In genomic region chr17:50868594-50868993, GRCh38 we compare ENCODE assay signal across 10 cellular contexts. TPM values are rescaled to one million over a fixed set of nuclear protein-coding genes. Genes with fewer than 3 reads are reported as not detected.
DNase-seq lines count a peak whose midpoint lies in the region; ATAC-seq and TF ChIP-seq lines count a peak whose summit lies in the region.
"Had no signal": no experiment of that assay in that cellular context is flagged by ENCODE, and none has a peak within 500 bp of the region (broad histone marks: within the 10 kb centered on the region; RNA-seq: fewer than 3 reads in every experiment).

No MANE protein-coding gene starts in this region.

- H3K4me2 ChIP-seq in PC-3 (ENCODE audit: low read length) (peak overlapping the region; percentile 93), neural progenitor cell (peak overlapping the region; percentile 79)

- no peaks in the 10 kb centered on the region for H3K9me3 ChIP-seq in CD8-positive, alpha-beta memory T cell (ENCODE audit: low read length)
- H3K9me3 ChIP-seq in PC-3 (ENCODE audit: low read length) = no peaks in the 10 kb centered on the region
- no peaks in the 10 kb centered on the region for H3K9me3 ChIP-seq in endocrine pancreas (ENCODE audit: control insufficient read depth, low read length)
- H3K9me3 ChIP-seq in neural progenitor cell (ENCODE audit: low read depth) = no peaks in the 10 kb centered on the region

- H3K79me2 ChIP-seq in PC-3 (ENCODE audit: low read length) = peaks cover 28% of the 10 kb centered on the region
- H3K79me2 ChIP-seq in neural progenitor cell (ENCODE audit: low read depth) = peaks cover 40% of the 10 kb centered on the region

- intact Hi-C loops in PC-3 (cut with micrococcal nuclease) = loop anchor here (5.0 kb wide), 1 partner anchor 284 kb away; the partner anchor contains the start of gene NME1

- peaks cover under 1% of the 10 kb centered on the region for H3K36me3 ChIP-seq in CD8-positive, alpha-beta memory T cell (ENCODE audit: insufficient read depth, low read length)
- H3K36me3 ChIP-seq in PC-3 (ENCODE audit: low read depth, low read length) (peaks cover 2% of the 10 kb centered on the region; the same call in 1 of the 2 replicates), endocrine pancreas (ENCODE audit: control insufficient read depth, insufficient read depth, low read length) (no peaks in the 10 kb centered on the region), neural progenitor cell (no peaks in the 10 kb centered on the region)

- no peak for DNase-seq in CD8-positive, alpha-beta memory T cell
- no peak for DNase-seq in PC-3
- DNase-seq in neural progenitor cell (ENCODE audit: low spot score) = no peak
- no peak for DNase-seq in hepatic stellate cell (ENCODE audit: low spot score)
- DNase-seq in stimulated activated naive CD4-positive, alpha-beta T cell (lab: John Stamatoyannopoulos, UW) = no peak
- DNase-seq in KBM-7 = no peak
- DNase-seq: activated CD4-positive, alpha-beta T cell treated with anti-CD3 and anti-CD28 coated beads, Interleukin-2, amount 50 U/mL, for 1 hour; NCI-H1105 had no signal

- H3K9me2 ChIP-seq in PC-3 (replicated peaks; ENCODE audit: low read length) = no peaks in the 10 kb centered on the region

- H3K27me3 Mint-ChIP-seq in CD8-positive, alpha-beta memory T cell = peaks cover 0 to 3% of the 10 kb centered on the region in 2 donors
- H3K27me3 Mint-ChIP-seq in neural progenitor cell (ENCODE audit: insufficient read depth, low read depth) = peaks cover 6% of the 10 kb centered on the region

- ATAC-seq in PC-3 (no peak), GM21423 (IDR thresholded peaks at IDR 0.05; ENCODE audit: unreplicated experiment) (no peak)

- H3K27ac ChIP-seq in CD8-positive, alpha-beta memory T cell (ENCODE audit: low read depth, low read length) = peak overlapping the region; percentile 98
- H3K27ac ChIP-seq in PC-3 (ENCODE audit: low read length) (peak overlapping the region; percentile 87), neural progenitor cell (peak overlapping the region; percentile 89)

- TF ChIP-seq CTCF in PC-3 (conservative IDR thresholded peaks at IDR 0.05; ENCODE audit: low read depth, low read length) = no peak
- TF ChIP-seq CTCF in neural progenitor cell (IDR thresholded peaks at IDR 0.05) = no peak

- H3K27me3 ChIP-seq in CD8-positive, alpha-beta memory T cell (ENCODE audit: insufficient read depth, low read length, poor library complexity, severe bottlenecking) = no peaks in the 10 kb centered on the region
- no peaks in the 10 kb centered on the region for H3K27me3 ChIP-seq in PC-3 (ENCODE audit: low read length)
- H3K27me3 ChIP-seq in endocrine pancreas (ENCODE audit: control insufficient read depth, insufficient read depth, low read length) = no peaks in the 10 kb centered on the region
- no peaks in the 10 kb centered on the region for H3K27me3 ChIP-seq in neural progenitor cell

- BruUV-seq in PC-3 (replicated peaks; lab: Mats Ljungman, UMichigan) = no TSS peak

- peak overlapping the region; percentile 87 for H3K9ac ChIP-seq in PC-3 (ENCODE audit: low read length)
- H3K9ac ChIP-seq in endocrine pancreas (ENCODE audit: control insufficient read depth, insufficient read depth, low read length) = no peak overlapping the region
- H3K9ac ChIP-seq in neural progenitor cell = peak overlapping the region; percentile 34

- H3K9me3 Mint-ChIP-seq in CD8-positive, alpha-beta memory T cell = peaks cover 0 to 3% (median 0%) of the 10 kb centered on the region in 5 donors
- H3K9me3 Mint-ChIP-seq in neural progenitor cell = peaks cover 3% of the 10 kb centered on the region

- peak overlapping the region in 6 of 8 donors; percentile 96 to 100 (median 99) for H3K27ac Mint-ChIP-seq in CD8-positive, alpha-beta memory T cell
- H3K27ac Mint-ChIP-seq in neural progenitor cell = no peak overlapping the region

- H3K4me1 Mint-ChIP-seq in CD8-positive, alpha-beta memory T cell = peaks cover 57 to 69% (median 67%) of the 10 kb centered on the region in 3 donors
- H3K4me1 Mint-ChIP-seq in neural progenitor cell = peaks cover 30% of the 10 kb centered on the region

- peak overlapping the region; percentile 91 for H3K4me3 ChIP-seq in CD8-positive, alpha-beta memory T cell (ENCODE audit: low read length)
- H3K4me3 ChIP-seq in PC-3 (ENCODE audit: low read length) = peak overlapping the region; percentile 70
- peak overlapping the region; percentile 95 for H3K4me3 ChIP-seq in endocrine pancreas (ENCODE audit: control insufficient read depth, insufficient read depth, low read length)
- H3K4me3 ChIP-seq in neural progenitor cell = peak overlapping the region; percentile 94

- H3K4me3 Mint-ChIP-seq in CD8-positive, alpha-beta memory T cell = peak overlapping the region; percentile 91 to 98 (median 95)
- H3K4me3 Mint-ChIP-seq in neural progenitor cell = peak overlapping the region; percentile 95

- H2AFZ ChIP-seq in PC-3 (ENCODE audit: low read length) = peak overlapping the region; percentile 81; the same call in 1 of the 2 replicates
- H2AFZ ChIP-seq in neural progenitor cell (replicated peaks) = no peak overlapping the region

- H4K20me1 ChIP-seq in PC-3 (ENCODE audit: low read length) (peaks cover 18% of the 10 kb centered on the region), neural progenitor cell (ENCODE audit: low read depth) (peaks cover 18% of the 10 kb centered on the region)

- in situ Hi-C loops in KBM-7 (cut with MboI; ENCODE audit: low pct_unique_long_range_greater_than_20kb, low sequenced_read_pairs) = no loop called here

- CTCF ChIA-PET in CD8-positive, alpha-beta memory T cell (lab: Charles Lee) = no interaction called here
- CTCF ChIA-PET in PC-3 (lab: Charles Lee) = no interaction called here

- peaks cover 0 to 18% (median 3%) of the 10 kb centered on the region in 3 donors for H3K36me3 Mint-ChIP-seq in CD8-positive, alpha-beta memory T cell
- H3K36me3 Mint-ChIP-seq in neural progenitor cell = peaks cover 4% of the 10 kb centered on the region

- POLR2A ChIA-PET in CD8-positive, alpha-beta memory T cell (lab: Charles Lee) = no interaction called here
- POLR2A ChIA-PET in PC-3 (lab: Charles Lee; ENCODE audit: unreplicated experiment) = no interaction called here

- H3F3A ChIP-seq in PC-3 (ENCODE audit: low read length, unreplicated experiment) (peaks cover 5% of the 10 kb centered on the region), neural progenitor cell (ENCODE audit: low read depth) (peaks cover 48% of the 10 kb centered on the region)

- peaks cover 62% of the 10 kb centered on the region for H3K4me1 ChIP-seq in CD8-positive, alpha-beta memory T cell (ENCODE audit: insufficient read depth, low read length)
- H3K4me1 ChIP-seq in PC-3 (ENCODE audit: insufficient read depth, low read length) (peaks cover 26% of the 10 kb centered on the region), endocrine pancreas (ENCODE audit: control insufficient read depth, insufficient read depth, low read length) (peaks cover 9% of the 10 kb centered on the region), neural progenitor cell (peaks cover 22% of the 10 kb centered on the region)

RNA-seq across cellular contexts. Expression of gene TOB1, which starts 2.4 kb away (rescaled TPM):
- total RNA-seq in CD8-positive, alpha-beta memory T cell = 10 to 100 TPM; 32.6 to 34.5 TPM
- polyA plus RNA-seq in CD8-positive, alpha-beta memory T cell = 53.4 TPM
- total RNA-seq in PC-3 (2014; rRNA removed) (28.7 and 39.3 TPM in 2 replicates), neural progenitor cell (ENCODE audit: low replicate concordance) (13.6 and 18.2 TPM in 2 replicates)

RNA-seq across cellular contexts. Expression of gene WFIKKN2, which starts 33.2 kb away (rescaled TPM):
- total RNA-seq in CD8-positive, alpha-beta memory T cell = not detected
- polyA plus RNA-seq in CD8-positive, alpha-beta memory T cell = not detected
- total RNA-seq in PC-3 (2014; rRNA removed) (not detected in 2 replicates), neural progenitor cell (ENCODE audit: low replicate concordance) (not detected in 2 replicates)
